In genomic region chr22:30196141-30196866, GRCh38 we compare ENCODE assay signal across 8 cellular contexts. TPM values are rescaled to one million over a fixed set of nuclear protein-coding genes. Genes with fewer than 3 reads are reported as not detected.
DNase-seq lines count a peak whose midpoint lies in the region; ATAC-seq and TF ChIP-seq lines count a peak whose summit lies in the region.

No MANE protein-coding gene starts in this region.

- no peak overlapping the region for H2BK15ac ChIP-seq in mesendoderm (replicated peaks; ENCODE audit: low read depth)

- H3K56ac ChIP-seq in mesendoderm (ENCODE audit: low read length), result peak overlapping the region; percentile 28

- H3K27me3 ChIP-seq in mesendoderm (ENCODE audit: insufficient read depth, low read length, poor library complexity), result no peaks in the 10 kb centered on the region

- no peak overlapping the region for H2BK120ac ChIP-seq in mesendoderm (ENCODE audit: low read depth, low read length)

- peak overlapping the region; percentile 13 for H3K4me2 ChIP-seq in mesendoderm (ENCODE audit: low read length)

- H3K4me1 ChIP-seq in mesendoderm (ENCODE audit: control insufficient read depth, low read depth, low read length), result peaks cover 6% of the 10 kb centered on the region

- peak overlapping the region; percentile 66 for H3K4ac ChIP-seq in mesendoderm (ENCODE audit: low read depth, low read length)

- no CpG with 5 or more reads among the region's 11 CpGs for WGBS in mesendoderm (ENCODE audit: extremely low coverage, insufficient coverage, low lambda C conversion rate)

- H3K4me3 ChIP-seq in WI38 (ENCODE audit: low read depth, low read length) (peak overlapping the region; percentile 27; the same call in 1 of the 2 replicates), mesendoderm (ENCODE audit: low read length) (no peak overlapping the region)

- H3K9ac ChIP-seq in mesendoderm (ENCODE audit: low read length), result no peak overlapping the region

- no peaks in the 10 kb centered on the region for H3K36me3 ChIP-seq in mesendoderm (ENCODE audit: control insufficient read depth, insufficient read depth, low read length)

- peak; percentile 69 for ATAC-seq in GM18907 (IDR thresholded peaks at IDR 0.05; ENCODE audit: unreplicated experiment)

- peak overlapping the region; percentile 70 for H3K27ac ChIP-seq in mesendoderm (ENCODE audit: low read depth, low read length)

- H3K79me2 ChIP-seq in mesendoderm (ENCODE audit: control insufficient read depth, insufficient read depth, low read length), result no peaks in the 10 kb centered on the region

- no peak overlapping the region for H2AK5ac ChIP-seq in mesendoderm (ENCODE audit: low read length)

- peak; percentile 43 to 68 for DNase-seq in NCI-H187 (lab: John Stamatoyannopoulos, UW)
- peak; percentile 67 to 93 for DNase-seq in dermis microvascular lymphatic vessel endothelial cell (ENCODE audit: low read depth in 2 of 2)
- peak; percentile 99 for DNase-seq in mesendoderm
- peak; percentile 13 to 26 for DNase-seq in stimulated activated CD8-positive, alpha-beta memory T cell treated with anti-CD3 and anti-CD28 coated beads, Interleukin-7, amount 100 ng/mL, for 1 hour (ENCODE audit: low read depth in 2 of 2)
- DNase-seq in AML-193 (lab: John Stamatoyannopoulos, UW), result no peak
- DNase-seq in NCI-H2171 treated with DMSO at 0.1 percent for 48 hours (lab: John Stamatoyannopoulos, UW), result no peak

- H3K79me1 ChIP-seq in mesendoderm (ENCODE audit: low read length), result no peaks in the 10 kb centered on the region

- peak overlapping the region; percentile 1 for H2BK5ac ChIP-seq in mesendoderm (ENCODE audit: low read length)

- H3K18ac ChIP-seq in mesendoderm (ENCODE audit: low read length), result peak overlapping the region; percentile 19

- H3K23ac ChIP-seq in mesendoderm (ENCODE audit: low read length), result no peak overlapping the region

- H4K8ac ChIP-seq in mesendoderm (ENCODE audit: low read depth, low read length), result no peak overlapping the region

- peak overlapping the region; percentile 77 for H4K5ac ChIP-seq in mesendoderm (ENCODE audit: low read length)

- no peak for TF ChIP-seq CTCF in WI38 (IDR thresholded peaks at IDR 0.05; ENCODE audit: low read depth, low read length)

RNA-seq across cellular contexts. Expression of gene LIF, which starts 50.3 kb away (rescaled TPM):
- total RNA-seq in dermis microvascular lymphatic vessel endothelial cell, result 0.25 and 0.26 TPM in 2 replicates
- polyA plus RNA-seq in mesendoderm (2013, experiment 1 of 2), result 1.0 TPM
- 0.84 TPM for polyA plus RNA-seq in mesendoderm (2013, experiment 2 of 2)

Comparison
In these comparisons a context has a peak if more than half of its experiments do, and no peak if none do; other contexts are left out.
1. DNase-seq: peak in NCI-H187 (2 of 2), dermis microvascular lymphatic vessel endothelial cell (2 of 2), mesendoderm (single experiment) and stimulated activated CD8-positive, alpha-beta memory T cell treated with anti-CD3 and anti-CD28 coated beads, Interleukin-7, amount 100 ng/mL, for 1 hour (2 of 2); none in AML-193 (0 of 2) and NCI-H2171 treated with DMSO at 0.1 percent for 48 hours (single experiment).